ENCODE assay signal across 15 cellular contexts in genomic region chr12:3205742-3206519, GRCh38.
DNase-seq lines count a peak whose midpoint lies in the region; ATAC-seq and TF ChIP-seq lines count a peak whose summit lies in the region.
"Had no signal": no experiment of that assay in that cellular context is flagged by ENCODE, and none has a peak within 500 bp of the region (broad histone marks: within the 10 kb centered on the region; RNA-seq: fewer than 3 reads in every experiment).

No MANE protein-coding gene starts in this region.

- H3K27ac ChIP-seq in left ventricle myocardium inferior (replicated peaks) (peak overlapping the region; percentile 87), psoas muscle (peak overlapping the region; percentile 89), esophagus muscularis mucosa (replicated peaks in 1 of 4) (no peak overlapping the region)
- H3K27ac ChIP-seq: vagina had no signal

- H3K9me3 ChIP-seq in left ventricle myocardium inferior (replicated peaks) (no peaks in the 10 kb centered on the region), psoas muscle (no peaks in the 10 kb centered on the region), esophagus muscularis mucosa (no peaks in the 10 kb centered on the region)
- H3K9me3 ChIP-seq: vagina had no signal

- peaks cover 32% of the 10 kb centered on the region for H3K4me1 Mint-ChIP-seq in Calu3 (ENCODE audit: low read depth, unreplicated experiment)

- no peak for TF ChIP-seq EP300 in esophagus muscularis mucosa (IDR thresholded peaks at IDR 0.05)

- TF ChIP-seq POLR2A in esophagus muscularis mucosa (IDR thresholded peaks at IDR 0.05; ENCODE audit: low read depth) = no peak

- intact Hi-C loops in Calu3 (cut with micrococcal nuclease; ENCODE audit: unreplicated experiment) (no loop called here), left ventricle myocardium inferior (cut with micrococcal nuclease) (loop anchor here (10.0 kb wide), 2 partner anchors 61 to 69 kb away; no protein-coding TSS in a partner anchor), psoas muscle (cut with DNase I) (no loop called here), esophagus muscularis mucosa (cut with DNase I) (no loop called here)

- no peaks in the 10 kb centered on the region for H3K36me3 Mint-ChIP-seq in Calu3 (ENCODE audit: insufficient read depth, unreplicated experiment)
- H3K36me3 Mint-ChIP-seq: immature natural killer cell had no signal

- H3K36me3 ChIP-seq in left ventricle myocardium inferior = no peaks in the 10 kb centered on the region
- H3K36me3 ChIP-seq in psoas muscle (ENCODE audit: insufficient read depth in 1 of 2, low read depth in 1 of 2) = no peaks in the 10 kb centered on the region
- no peaks in the 10 kb centered on the region for H3K36me3 ChIP-seq in esophagus muscularis mucosa
- H3K36me3 ChIP-seq: vagina had no signal

- CTCF ChIA-PET in Calu3 (lab: Charles Lee) = interaction anchor here (0.6 to 1.0 kb wide), 4 partner anchors 13 to 807 kb away, joined by 3 to 5 read pairs (median 4); no protein-coding TSS in a partner anchor

- H3K4me3 ChIP-seq in left ventricle myocardium inferior (peak overlapping the region; percentile 31), psoas muscle (no peak overlapping the region), esophagus muscularis mucosa (no peak overlapping the region)
- H3K4me3 ChIP-seq: vagina had no signal

- peak; percentile 25 for DNase-seq in Calu3
- peak; percentile 36 for DNase-seq in astrocyte of the hippocampus (ENCODE audit: low read depth, low spot score)
- no peak for DNase-seq in left ventricle myocardium inferior
- DNase-seq in psoas muscle = peak in 1 of 2 donors; percentile 64
- DNase-seq in esophagus muscularis mucosa (ENCODE audit: extremely low spot score) = no peak
- no peak for DNase-seq in NCI-H2171 treated with DMSO at 0.1 percent for 48 hours (lab: John Stamatoyannopoulos, UW)
- DNase-seq: activated CD4-positive, CD25-positive, alpha-beta regulatory T cell treated with anti-CD3 and anti-CD28 coated beads, Interleukin-2, amount 50 U/mL, for 72 hours; activated naive CD4-positive, alpha-beta T cell; immature natural killer cell; midbrain; stimulated activated CD4-positive, alpha-beta T cell treated with anti-CD3 and anti-CD28 coated beads, Interleukin-12 subunit alpha, Interleukin-12 subunit beta, amount 100 ng/mL, for 4 hours; stimulated activated naive CD4-positive, alpha-beta T cell had no signal

- TF ChIP-seq CTCF in Calu3 (IDR thresholded peaks at IDR 0.05; ENCODE audit: unreplicated experiment) (no peak), left ventricle myocardium inferior (IDR thresholded peaks at IDR 0.05; ENCODE audit: borderline replicate concordance) (no peak), psoas muscle (IDR thresholded peaks at IDR 0.05) (no peak), esophagus muscularis mucosa (IDR thresholded peaks at IDR 0.05) (no peak)

- no peaks in the 10 kb centered on the region for H3K27me3 ChIP-seq in left ventricle myocardium inferior (ENCODE audit: low read depth)
- no peaks in the 10 kb centered on the region for H3K27me3 ChIP-seq in psoas muscle (ENCODE audit: insufficient read depth in 3 of 3, low read length in 2 of 3)
- peaks cover 0 to 10% (median 0%) of the 10 kb centered on the region in 4 donors for H3K27me3 ChIP-seq in esophagus muscularis mucosa
- H3K27me3 ChIP-seq: vagina had no signal

- H3K27ac Mint-ChIP-seq in Calu3 (ENCODE audit: unreplicated experiment) = no peak overlapping the region
- H3K27ac Mint-ChIP-seq: immature natural killer cell had no signal

- H3K4me1 ChIP-seq in left ventricle myocardium inferior = peaks cover 85% of the 10 kb centered on the region
- H3K4me1 ChIP-seq in psoas muscle = peaks cover 47% of the 10 kb centered on the region
- H3K4me1 ChIP-seq in esophagus muscularis mucosa = peaks cover 31 to 58% (median 40%) of the 10 kb centered on the region in 4 donors

- BruUV-seq in Calu3 (replicated peaks; lab: Mats Ljungman, UMichigan) = no TSS peak

- no peak overlapping the region for H3K4me3 Mint-ChIP-seq in Calu3 (ENCODE audit: low read depth, unreplicated experiment)
- H3K4me3 Mint-ChIP-seq: immature natural killer cell had no signal

- ATAC-seq in psoas muscle = peak; percentile 46 to 89 (median 75)
- no peak for ATAC-seq in GM18873 (IDR thresholded peaks at IDR 0.05; ENCODE audit: low FRiP score, unreplicated experiment)
- no peak for ATAC-seq in GM18511 (IDR thresholded peaks at IDR 0.05; ENCODE audit: unreplicated experiment)

- H3K9me3 Mint-ChIP-seq in Calu3 (ENCODE audit: low read depth, unreplicated experiment) = no peaks in the 10 kb centered on the region
- H3K9me3 Mint-ChIP-seq: immature natural killer cell had no signal

- 26 to 50% (median 35%) methylated on average over 13 of the region's 13 CpGs for WGBS in psoas muscle, 3 donors
- 76% methylated on average over 13 of the region's 13 CpGs for WGBS in esophagus muscularis mucosa

- peaks cover 30% of the 10 kb centered on the region for H3K27me3 Mint-ChIP-seq in Calu3 (ENCODE audit: unreplicated experiment)

Comparison
In these comparisons a context has a peak if more than half of its experiments do, and no peak if none do; other contexts are left out.
1. DNase-seq: peak in Calu3 (single experiment) and astrocyte of the hippocampus (single experiment); none in left ventricle myocardium inferior (single experiment), esophagus muscularis mucosa (single experiment) and NCI-H2171 treated with DMSO at 0.1 percent for 48 hours (single experiment).
2. H3K27ac ChIP-seq: peak in left ventricle myocardium inferior (single experiment) and psoas muscle (single experiment); none in esophagus muscularis mucosa (0 of 4).
3. ATAC-seq: peak in psoas muscle (4 of 4); none in GM18873 (single experiment) and GM18511 (single experiment).